In the genomic region with DNA sequence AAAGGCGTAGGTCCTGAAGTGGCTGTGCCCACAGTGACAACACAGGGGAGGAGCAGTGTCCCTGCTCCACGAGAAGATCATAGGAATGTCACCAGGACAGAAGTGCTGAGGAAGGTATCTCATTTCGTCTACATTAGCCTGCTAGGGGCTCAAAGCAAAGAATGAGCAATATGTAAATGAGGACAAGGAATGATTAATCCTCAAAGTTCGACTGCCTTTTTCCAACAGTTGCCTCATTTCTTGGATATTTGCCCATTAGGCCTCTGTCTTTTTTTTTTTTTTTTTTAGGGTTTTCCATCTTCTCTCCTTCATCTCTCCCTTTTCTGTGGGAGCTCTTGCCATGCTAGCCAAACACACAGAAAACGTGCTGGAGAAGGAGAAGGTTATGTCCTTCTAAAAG, we compare ENCODE assay signal across 10 cellular contexts.
DNase-seq lines count a peak whose midpoint lies in the region; ATAC-seq and TF ChIP-seq lines count a peak whose summit lies in the region.
"Had no signal": no experiment of that assay in that cellular context is flagged by ENCODE, and none has a peak within 500 bp of the region (broad histone marks: within the 10 kb centered on the region; RNA-seq: fewer than 3 reads in every experiment).

No MANE protein-coding gene starts in this region.

- no peak overlapping the region for H3K4me3 ChIP-seq in brain microvascular endothelial cell (ENCODE audit: low read depth, low read length)
- no peak overlapping the region for H3K4me3 ChIP-seq in right cardiac atrium (ENCODE audit: low read length)
- peak overlapping the region in 1 of 5 donors; percentile 29 for H3K4me3 ChIP-seq in subcutaneous abdominal adipose tissue (ENCODE audit: low read depth in 1 of 5, low read length in 5 of 5)

- H3K4me1 ChIP-seq in right cardiac atrium (ENCODE audit: control insufficient read depth, insufficient read depth, low read length) (peaks cover 7% of the 10 kb centered on the region), subcutaneous abdominal adipose tissue (ENCODE audit: control insufficient read depth in 5 of 5, insufficient read depth in 5 of 5, low read length in 5 of 5) (peaks cover 7 to 44% (median 24%) of the 10 kb centered on the region in 5 donors)

- H3K36me3 ChIP-seq in brain microvascular endothelial cell (replicated peaks) (no peaks in the 10 kb centered on the region), subcutaneous abdominal adipose tissue (ENCODE audit: control insufficient read depth in 5 of 5, insufficient read depth in 5 of 5, low read length in 5 of 5) (no peaks in the 10 kb centered on the region)

- intact Hi-C loops in right cardiac atrium (cut with DNase I) = no loop called here

- no peaks in the 10 kb centered on the region for H3K9me3 ChIP-seq in right cardiac atrium (ENCODE audit: control insufficient read depth, low read length)
- no peaks in the 10 kb centered on the region for H3K9me3 ChIP-seq in subcutaneous abdominal adipose tissue (ENCODE audit: control insufficient read depth in 5 of 5, low read length in 5 of 5)

- no peaks in the 10 kb centered on the region for H3K27me3 ChIP-seq in brain microvascular endothelial cell (replicated peaks)
- no peaks in the 10 kb centered on the region for H3K27me3 ChIP-seq in right cardiac atrium (ENCODE audit: control insufficient read depth, insufficient read depth)
- H3K27me3 ChIP-seq in subcutaneous abdominal adipose tissue (ENCODE audit: control insufficient read depth in 5 of 5, insufficient read depth in 4 of 5, low read length in 5 of 5) = no peaks in the 10 kb centered on the region

- H3K9ac ChIP-seq in subcutaneous abdominal adipose tissue (ENCODE audit: low read length in 5 of 5) = peak overlapping the region in 4 of 5 donors; percentile 13 to 84 (median 40)

- H3K27ac ChIP-seq in brain microvascular endothelial cell (peak overlapping the region; percentile 91), right cardiac atrium (ENCODE audit: low read length) (peak overlapping the region; percentile 14), subcutaneous abdominal adipose tissue (ENCODE audit: low read depth, low read length) (peak overlapping the region; percentile 82)

- TF ChIP-seq CTCF in brain microvascular endothelial cell (IDR thresholded peaks at IDR 0.05; ENCODE audit: low read depth, low read length, missing control alignments) = no peak

- ATAC-seq in right cardiac atrium = peak; percentile 57 to 78

- 49% methylated on average over 5 of the region's 5 CpGs for WGBS in right cardiac atrium

- in situ Hi-C loops in brain microvascular endothelial cell (cut with HindIII; ENCODE audit: low pct_ligation_motif_present, low sequenced_read_pairs) = no loop called here

- peak; percentile 68 for DNase-seq in HS-27A (ENCODE audit: low read depth)
- DNase-seq in brain microvascular endothelial cell = peak; percentile 51
- no peak for DNase-seq in right cardiac atrium
- no peak for DNase-seq in NCI-H1092 treated with DMSO at 0.1 percent for 48 hours (lab: John Stamatoyannopoulos, UW)
- DNase-seq in NCI-H524 treated with DMSO at 0.1 percent for 48 hours (lab: John Stamatoyannopoulos, UW) = no peak
- DNase-seq in T1000 (lab: John Stamatoyannopoulos, UW) = no peak
- DNase-seq: activated CD4-positive, CD25-positive, alpha-beta regulatory T cell treated with anti-CD3 and anti-CD28 coated beads, Interleukin-2, amount 50 U/mL, for 72 hours; cortex of kidney; stimulated activated CD4-positive, alpha-beta T cell treated with anti-CD3 and anti-CD28 coated beads, Interleukin-1b, Interleukin-23, amount 100 ng/mL, for 48 hours had no signal

Comparison
In these comparisons a context has a peak if more than half of its experiments do, and no peak if none do; other contexts are left out.
1. DNase-seq: peak in HS-27A (single experiment) and brain microvascular endothelial cell (single experiment); none in right cardiac atrium (0 of 3), NCI-H1092 treated with DMSO at 0.1 percent for 48 hours (single experiment), NCI-H524 treated with DMSO at 0.1 percent for 48 hours (single experiment) and T1000 (single experiment).
2. H3K27ac ChIP-seq: peak in every context shown above with its lines; median percentile 91 in brain microvascular endothelial cell; 82 in subcutaneous abdominal adipose tissue; 14 in right cardiac atrium.